19 cellular contexts compared by ENCODE assay signal in the genomic region with DNA sequence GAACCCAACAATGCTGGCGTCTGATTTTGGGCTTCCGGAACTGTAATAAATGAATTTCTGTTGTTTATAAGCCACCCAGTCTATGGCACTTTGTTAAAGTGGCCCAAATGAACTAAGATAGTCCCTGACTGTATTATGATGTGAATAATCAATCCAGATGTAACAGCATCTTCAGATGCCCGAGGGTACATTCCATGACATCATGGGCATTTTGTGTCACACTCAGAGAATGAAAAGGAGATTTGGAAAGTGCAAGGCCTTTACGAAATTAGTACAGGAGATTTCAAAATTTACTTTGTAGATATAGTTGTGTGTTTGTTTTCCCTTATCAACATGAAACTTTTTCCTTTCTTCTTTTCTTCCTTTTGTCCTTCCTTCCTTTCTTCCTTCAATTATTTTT.
"Had no signal": no experiment of that assay in that cellular context is flagged by ENCODE, and none has a peak within 500 bp of the region (broad histone marks: within the 10 kb centered on the region; RNA-seq: fewer than 3 reads in every experiment).

No MANE protein-coding gene starts in this region.

- ATAC-seq: foreskin keratinocyte; right cardiac atrium; stimulated activated memory B cell treated with anti-CD40 and anti-IgM and Interleukin-4, amounts not matched to agents 10 μg/mL and 1 μg/mL and 100 μg/mL, for 72 hours had no signal

- H3K27ac ChIP-seq: colonic mucosa, esophagus squamous epithelium, foreskin keratinocyte, tibial nerve, vagina had no signal

- H3K4me3 ChIP-seq: colonic mucosa, esophagus squamous epithelium, tibial nerve, vagina had no signal

- H3K27me3 Mint-ChIP-seq: progenitor cell of endocrine pancreas; stimulated activated memory B cell treated with anti-CD40 and anti-IgM and Interleukin-4, amounts not matched to agents 10 μg/mL and 1 μg/mL and 100 μg/mL, for 72 hours had no signal

- DNase-seq: activated CD4-positive, CD25-positive, alpha-beta regulatory T cell; activated CD8-positive, alpha-beta memory T cell treated with anti-CD3 and anti-CD28 coated beads, Interleukin-2, amount 50 U/mL, for 48 hours; activated naive CD4-positive, alpha-beta T cell; central memory CD4-positive, alpha-beta T cell; colonic mucosa; esophagus squamous epithelium; foreskin keratinocyte; glutamatergic neuron; kidney glomerular epithelial cell; mesendoderm; nucleus accumbens; right cardiac atrium; small intestine had no signal

- H3K9me3 Mint-ChIP-seq: nephron; stimulated activated memory B cell treated with anti-CD40 and anti-IgM and Interleukin-4, amounts not matched to agents 10 μg/mL and 1 μg/mL and 100 μg/mL, for 72 hours had no signal

- H3K27ac Mint-ChIP-seq: activated T-helper 1 cell treated with anti-CD3 and anti-CD28 coated beads, Interleukin-12 subunit alpha, Interleukin-12 subunit beta, Interleukin-2, Interleukin-4 antibody, amounts not matched to agents 30 ng/mL and 10 ng/mL and 1 ng/mL, durations not matched to agents 14 hours and 24 hours and 36 hours; nephron; progenitor cell of endocrine pancreas; stimulated activated memory B cell treated with anti-CD40 and anti-IgM and Interleukin-4, amounts not matched to agents 10 μg/mL and 1 μg/mL and 100 μg/mL, for 72 hours had no signal

- H3K4me1 Mint-ChIP-seq: nephron had no signal

- H3K36me3 ChIP-seq: colonic mucosa, esophagus squamous epithelium, tibial nerve, vagina had no signal

- H3K4me1 ChIP-seq: colonic mucosa, esophagus squamous epithelium, foreskin keratinocyte, tibial nerve, vagina had no signal

- H3K27me3 ChIP-seq: colonic mucosa, esophagus squamous epithelium, foreskin keratinocyte, tibial nerve, vagina had no signal

- H3K4me3 Mint-ChIP-seq: activated T-helper 1 cell treated with anti-CD3 and anti-CD28 coated beads, Interleukin-12 subunit alpha, Interleukin-12 subunit beta, Interleukin-2, Interleukin-4 antibody, amounts not matched to agents 30 ng/mL and 10 ng/mL and 1 ng/mL, durations not matched to agents 14 hours and 24 hours and 36 hours; nephron; stimulated activated memory B cell treated with anti-CD40 and anti-IgM and Interleukin-4, amounts not matched to agents 10 μg/mL and 1 μg/mL and 100 μg/mL, for 72 hours had no signal

- H3K9me3 ChIP-seq: colonic mucosa, esophagus squamous epithelium, vagina had no signal
